18 cellular contexts compared by ENCODE assay signal in genomic region chr7:69502358-69502757, GRCh38.
"Had no signal": no experiment of that assay in that cellular context is flagged by ENCODE, and none has a peak within 500 bp of the region (broad histone marks: within the 10 kb centered on the region; RNA-seq: fewer than 3 reads in every experiment).

No MANE protein-coding gene starts in this region.

- H3K27me3 ChIP-seq: colonic mucosa, gastrocnemius medialis, ovary had no signal

- H3K36me3 ChIP-seq: colonic mucosa, gastrocnemius medialis, ovary had no signal

- H3K4me1 Mint-ChIP-seq: activated CD4-positive, alpha-beta T cell treated with anti-CD3 and anti-CD28 coated beads for 36 hours had no signal

- DNase-seq: activated CD4-positive, alpha-beta T cell treated with anti-CD3 and anti-CD28 coated beads for 36 hours; activated CD8-positive, alpha-beta memory T cell treated with anti-CD3 and anti-CD28 coated beads, Interleukin-2, amount 50 U/mL, for 4 hours; activated CD8-positive, alpha-beta T cell treated with anti-CD3 and anti-CD28 coated beads for 36 hours; activated naive CD4-positive, alpha-beta T cell; aorta; colonic mucosa; effector CD4-positive, alpha-beta T cell; gastrocnemius medialis; left ventricle myocardium superior; mesenchymal stem cell; ovary; retina; T-helper 1 cell had no signal

- H3K4me1 ChIP-seq: colonic mucosa had no signal

- H3K4me3 ChIP-seq: colonic mucosa, gastrocnemius medialis, ovary, skin epidermis had no signal

- H3K27ac Mint-ChIP-seq: activated CD4-positive, alpha-beta T cell treated with anti-CD3 and anti-CD28 coated beads for 36 hours; activated CD8-positive, alpha-beta T cell treated with anti-CD3 and anti-CD28 coated beads for 36 hours; activated T-helper 1 cell treated with anti-CD3 and anti-CD28 coated beads, Interleukin-12 subunit alpha, Interleukin-12 subunit beta, Interleukin-2, Interleukin-4 antibody, amounts not matched to agents 30 ng/mL and 10 ng/mL and 1 ng/mL, durations not matched to agents 14 hours and 24 hours and 36 hours; nephron; type B pancreatic cell had no signal

- H3K36me3 Mint-ChIP-seq: type B pancreatic cell had no signal

- H3K9me3 ChIP-seq: colonic mucosa, gastrocnemius medialis, ovary had no signal

- H3K4me3 Mint-ChIP-seq: activated CD4-positive, alpha-beta T cell treated with anti-CD3 and anti-CD28 coated beads for 36 hours; activated CD8-positive, alpha-beta T cell treated with anti-CD3 and anti-CD28 coated beads for 36 hours; activated T-helper 1 cell treated with anti-CD3 and anti-CD28 coated beads, Interleukin-12 subunit alpha, Interleukin-12 subunit beta, Interleukin-2, Interleukin-4 antibody, amounts not matched to agents 30 ng/mL and 10 ng/mL and 1 ng/mL, durations not matched to agents 14 hours and 24 hours and 36 hours; nephron; type B pancreatic cell had no signal

- H3K27ac ChIP-seq: colonic mucosa, gastrocnemius medialis, ovary, skin epidermis, VCaP had no signal
